8 cellular contexts compared by ENCODE assay signal in the genomic region with DNA sequence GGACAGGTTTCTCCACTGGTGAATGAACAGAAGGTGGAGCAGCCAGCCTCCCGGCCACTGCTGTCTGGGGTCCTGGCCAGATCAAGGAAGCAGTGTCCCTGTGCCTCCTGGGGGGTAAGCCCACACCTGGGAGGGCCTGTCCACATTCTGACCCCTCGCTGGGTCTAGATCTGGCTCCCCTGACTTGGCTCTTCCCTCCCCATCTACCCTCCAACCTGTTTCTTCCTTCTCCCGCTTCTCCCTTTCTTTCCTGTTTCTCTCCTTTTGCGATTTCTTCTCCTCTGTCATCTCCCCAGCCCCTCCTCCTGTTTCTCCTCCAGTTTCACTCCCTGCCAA. TPM values are rescaled to one million over a fixed set of nuclear protein-coding genes. Genes with fewer than 3 reads are reported as not detected.
A peak's percentile ranks its signal among the peaks of the same experiment; 100 is the strongest.
DNase-seq lines count a peak whose midpoint lies in the region; ATAC-seq, FAIRE-seq and TF ChIP-seq lines count a peak whose summit lies in the region.
"Had no signal": no experiment of that assay in that cellular context is flagged by ENCODE, and none has a peak within 500 bp of the region (broad histone marks: within the 10 kb centered on the region; RNA-seq: fewer than 3 reads in every experiment).

No MANE protein-coding gene starts in this region.

- no peaks in the 10 kb centered on the region for H3K9me3 ChIP-seq in K562 (replicated peaks; ENCODE audit: control insufficient read depth, insufficient read depth, low read depth, low read length)
- H3K9me3 ChIP-seq in prostate gland, result no peaks in the 10 kb centered on the region

- 58% methylated on average over 2 of the region's 4 CpGs for WGBS in K562 (ENCODE audit: insufficient coverage, low coverage, missing lambda C conversion rate)
- 22% methylated on average over 4 of the region's 4 CpGs for WGBS in prostate gland

- H3K36me3 ChIP-seq in K562 (ENCODE audit: control insufficient read depth, insufficient read depth, low read length) (no peaks in the 10 kb centered on the region), prostate gland (no peaks in the 10 kb centered on the region)
- H3K36me3 ChIP-seq: cardiac muscle cell had no signal

- FAIRE-seq in K562 (lab: Jason Lieb, UNC) (no peak), GM12892 (lab: Jason Lieb, UNC) (no peak)

- ATAC-seq in K562, result no peak

- TF ChIP-seq RAD21 in K562 (CRISPR knock-in tag; conservative IDR thresholded peaks at IDR 0.05 in 1 of 2, IDR thresholded peaks at IDR 0.05 in 1 of 2), result no peak

- intact Hi-C loops in K562 (cut with micrococcal nuclease), result no loop called here
- intact Hi-C loops in prostate gland (cut with DNase I), result no loop called here

- DNase-seq in LNCaP clone FGC (ENCODE audit: low read depth), result no peak
- DNase-seq in K562 (ENCODE audit: extremely low read depth in 1 of 4, low spot score in 3 of 4), result no peak
- DNase-seq in prostate gland (ENCODE audit: low spot score), result no peak
- DNase-seq in NCI-H1417 treated with DMSO at 0.1 percent for 48 hours (lab: John Stamatoyannopoulos, UW), result no peak
- DNase-seq in GM12892 (ENCODE audit: insufficient read length), result no peak
- DNase-seq: NCI-H1048, NCI-H748 treated with DMSO at 0.1 percent for 48 hours had no signal

- CTCF ChIA-PET in K562 (lab: Yijun Ruan, JAX; ENCODE audit: low intra/inter-chr PET ratio), result no interaction called here

- H3K4me2 ChIP-seq in K562 (ENCODE audit: insufficient read depth, low read length), result peak overlapping the region; percentile 49; the same call in 1 of the 2 replicates

- no peak for TF ChIP-seq POLR2A in K562 (conservative IDR thresholded peaks at IDR 0.05)
- TF ChIP-seq POLR2A in prostate gland (IDR thresholded peaks at IDR 0.05), result no peak
- TF ChIP-seq POLR2A in GM12892 (IDR thresholded peaks at IDR 0.05; ENCODE audit: low read depth, low read length), result no peak

- no peaks in the 10 kb centered on the region for H3K79me2 ChIP-seq in K562 (ENCODE audit: control insufficient read depth, insufficient read depth, low read length)

- peak overlapping the region in 1 of 2 experiments; percentile 85; a peak in 2 of 4 replicates for H3K9ac ChIP-seq in K562 (ENCODE audit: insufficient read depth in 1 of 2, low read depth in 2 of 2, low read length in 2 of 2)

- peaks cover 3% of the 10 kb centered on the region for H3K9me1 ChIP-seq in K562 (ENCODE audit: control insufficient read depth, insufficient read depth, low read length)

- TF ChIP-seq CTCF in LNCaP clone FGC (IDR thresholded peaks at IDR 0.05; ENCODE audit: control insufficient read depth, extremely low read depth, insufficient read depth), result no peak
- no peak for TF ChIP-seq CTCF in K562 (IDR thresholded peaks at IDR 0.05 in 2 of 3, conservative IDR thresholded peaks at IDR 0.05 in 1 of 3; ENCODE audit: insufficient read depth in 2 of 3, low read depth in 1 of 3, low read length in 3 of 3)
- no peak for TF ChIP-seq CTCF in prostate gland (IDR thresholded peaks at IDR 0.05)

- no peaks in the 10 kb centered on the region for H4K20me1 ChIP-seq in K562 (replicated peaks; ENCODE audit: control insufficient read depth, insufficient read depth, low read length)

- H3K4me1 ChIP-seq in K562 (replicated peaks in 1 of 2; ENCODE audit: control insufficient read depth in 2 of 2, insufficient read depth in 2 of 2, low read length in 2 of 2), result peaks cover 5 to 27% of the 10 kb centered on the region in 2 experiments
- H3K4me1 ChIP-seq in prostate gland (replicated peaks), result peaks cover 21% of the 10 kb centered on the region

- H2AFZ ChIP-seq in K562 (ENCODE audit: low read depth, low read length), result peak overlapping the region; percentile 67; the same call in 1 of the 2 replicates

- BruUV-seq in K562 (replicated peaks; lab: Mats Ljungman, UMichigan), result no TSS peak

- in situ Hi-C loops in K562 (cut with MboI), result loop anchor here (5.0 kb wide), 1 partner anchor 134 kb away; no protein-coding TSS in a partner anchor

- H3K27ac ChIP-seq in K562 (ENCODE audit: extremely low read depth, low read depth, low read length), result no peak overlapping the region
- peak overlapping the region; percentile 89 to 90 for H3K27ac ChIP-seq in prostate gland
- H3K27ac ChIP-seq: cardiac muscle cell had no signal

- TF ChIP-seq EP300 in K562 (IDR thresholded peaks at IDR 0.05; ENCODE audit: low read length), result no peak

- H3K4me3 ChIP-seq in LNCaP clone FGC (ENCODE audit: low read depth, low read length) (peak overlapping the region; percentile 75), K562 (no peak overlapping the region), prostate gland (peak overlapping the region; percentile 41 to 47)
- H3K4me3 ChIP-seq: cardiac muscle cell had no signal

- POLR2A ChIA-PET in K562 (lab: Yijun Ruan, JAX), result no interaction called here

- H3K27me3 ChIP-seq in K562 (ENCODE audit: control insufficient read depth in 2 of 2, insufficient read depth in 2 of 2, low read length in 2 of 2) (peaks cover 0 to 3% of the 10 kb centered on the region in 2 experiments; a peak in 2 of 5 replicates), prostate gland (replicated peaks; ENCODE audit: insufficient read depth) (no peaks in the 10 kb centered on the region)
- H3K27me3 ChIP-seq: cardiac muscle cell had no signal

RNA-seq across cellular contexts. Expression of a gene that starts 0.4 kb away (rescaled TPM):
- not detected in 2 replicates for total RNA-seq in K562 (2011; cell fraction: chromatin; rRNA removed; ENCODE audit: low replicate concordance)
- total RNA-seq in K562 (2011; cell fraction: nucleolus; rRNA removed), result not detected in 2 replicates
- total RNA-seq in K562 (2011; cell fraction: nucleoplasm; rRNA removed), result not detected in 2 replicates
- not detected in 2 replicates for total RNA-seq in K562 (2014; rRNA removed)
- not detected in 2 replicates for total RNA-seq in K562 (2014; rRNA removed; fragmentation: Illumina TruSeq; extraction: Trizol)
- not detected in 2 replicates for total RNA-seq in K562 (2015; rRNA removed; fragmentation: Illumina TruSeq; extraction: Trizol)
- not detected in 2 replicates for total RNA-seq in K562 (2021)
- not detected in 2 replicates for polyA plus RNA-seq in K562 (2011; rRNA removed)
- not detected in 2 replicates for polyA plus RNA-seq in K562 (2011; cell fraction: cytosol; rRNA removed)
- not detected in 2 replicates for polyA plus RNA-seq in K562 (2011; cell fraction: nucleus; rRNA removed)
- not detected in 2 replicates for polyA plus RNA-seq in K562 (2012)
- not detected in 2 replicates for polyA plus RNA-seq in K562 (2014; fragmentation: Illumina TruSeq; extraction: Trizol)
- polyA plus RNA-seq in K562 (2014; fragmentation: Nextera tagmentation; extraction: Ambion mirVana), result not detected
- polyA plus RNA-seq in K562 (2014; rRNA removed), result not detected in 2 replicates
- polyA minus RNA-seq in K562 (2011; rRNA and poly(A)+ RNA removed), result not detected in 2 replicates
- not detected in 2 replicates for polyA minus RNA-seq in K562 (2011; cell fraction: cytosol; rRNA and poly(A)+ RNA removed)
- not detected in 2 replicates for polyA minus RNA-seq in K562 (2011; cell fraction: nucleus; rRNA and poly(A)+ RNA removed)
- total RNA-seq in prostate gland, result 10 to 100 TPM; 51.8 to 73.2 TPM
- polyA plus RNA-seq in GM12892 (2012; ENCODE audit: missing spikeins), result not detected
- total RNA-seq: cardiac muscle cell had no signal
- polyA plus RNA-seq: cardiac muscle cell had no signal

RNA-seq across cellular contexts. Expression of a gene that starts 8.4 kb away (rescaled TPM):
- total RNA-seq in K562 (2011; cell fraction: chromatin; rRNA removed; ENCODE audit: low replicate concordance), result not detected in 2 replicates
- total RNA-seq in K562 (2011; cell fraction: nucleolus; rRNA removed), result not detected in 2 replicates
- not detected in 2 replicates for total RNA-seq in K562 (2011; cell fraction: nucleoplasm; rRNA removed)
- total RNA-seq in K562 (2014; rRNA removed), result not detected in 2 replicates
- total RNA-seq in K562 (2014; rRNA removed; fragmentation: Illumina TruSeq; extraction: Trizol), result not detected in 2 replicates
- not detected in 2 replicates for total RNA-seq in K562 (2015; rRNA removed; fragmentation: Illumina TruSeq; extraction: Trizol)
- total RNA-seq in K562 (2021), result not detected in 2 replicates
- polyA plus RNA-seq in K562 (2011; rRNA removed), result not detected in 2 replicates
- polyA plus RNA-seq in K562 (2011; cell fraction: cytosol; rRNA removed), result not detected in 2 replicates
- polyA plus RNA-seq in K562 (2011; cell fraction: nucleus; rRNA removed), result not detected in 2 replicates
- not detected in 2 replicates for polyA plus RNA-seq in K562 (2012)
- not detected in 2 replicates for polyA plus RNA-seq in K562 (2014; fragmentation: Illumina TruSeq; extraction: Trizol)
- not detected for polyA plus RNA-seq in K562 (2014; fragmentation: Nextera tagmentation; extraction: Ambion mirVana)
- polyA plus RNA-seq in K562 (2014; rRNA removed), result not detected in 2 replicates
- polyA minus RNA-seq in K562 (2011; rRNA and poly(A)+ RNA removed), result not detected in 2 replicates
- not detected in 2 replicates for polyA minus RNA-seq in K562 (2011; cell fraction: cytosol; rRNA and poly(A)+ RNA removed)
- not detected in 2 replicates for polyA minus RNA-seq in K562 (2011; cell fraction: nucleus; rRNA and poly(A)+ RNA removed)
- 1 to 10 TPM; 2.0 to 2.8 TPM for total RNA-seq in prostate gland
- polyA plus RNA-seq in GM12892 (2012; ENCODE audit: missing spikeins), result not detected
- total RNA-seq: cardiac muscle cell had no signal

RNA-seq across cellular contexts. Expression of a gene that starts 22.3 kb away (rescaled TPM):
- total RNA-seq in K562 (2011; cell fraction: chromatin; rRNA removed; ENCODE audit: low replicate concordance), result not detected in 2 replicates
- total RNA-seq in K562 (2011; cell fraction: nucleolus; rRNA removed), result not detected in 2 replicates
- not detected in 2 replicates for total RNA-seq in K562 (2011; cell fraction: nucleoplasm; rRNA removed)
- not detected in 2 replicates for total RNA-seq in K562 (2014; rRNA removed)
- not detected in 2 replicates for total RNA-seq in K562 (2014; rRNA removed; fragmentation: Illumina TruSeq; extraction: Trizol)
- total RNA-seq in K562 (2015; rRNA removed; fragmentation: Illumina TruSeq; extraction: Trizol), result not detected in 2 replicates
- total RNA-seq in K562 (2021), result not detected in 2 replicates
- polyA plus RNA-seq in K562 (2011; rRNA removed), result not detected in 2 replicates
- not detected in 2 replicates for polyA plus RNA-seq in K562 (2011; cell fraction: cytosol; rRNA removed)
- polyA plus RNA-seq in K562 (2011; cell fraction: nucleus; rRNA removed), result not detected in 2 replicates
- not detected in 2 replicates for polyA plus RNA-seq in K562 (2012)
- polyA plus RNA-seq in K562 (2014; fragmentation: Illumina TruSeq; extraction: Trizol), result not detected in 2 replicates
- not detected for polyA plus RNA-seq in K562 (2014; fragmentation: Nextera tagmentation; extraction: Ambion mirVana)
- not detected in 2 replicates for polyA plus RNA-seq in K562 (2014; rRNA removed)
- not detected in 2 replicates for polyA minus RNA-seq in K562 (2011; rRNA and poly(A)+ RNA removed)
- not detected in 2 replicates for polyA minus RNA-seq in K562 (2011; cell fraction: cytosol; rRNA and poly(A)+ RNA removed)
- polyA minus RNA-seq in K562 (2011; cell fraction: nucleus; rRNA and poly(A)+ RNA removed), result not detected in 2 replicates
- not detected for total RNA-seq in prostate gland
- not detected for polyA plus RNA-seq in GM12892 (2012; ENCODE audit: missing spikeins)
- total RNA-seq: cardiac muscle cell had no signal
- polyA plus RNA-seq: cardiac muscle cell had no signal

RNA-seq across cellular contexts. Expression of a gene that starts 26.0 kb away (rescaled TPM):
- total RNA-seq in K562 (2011; cell fraction: chromatin; rRNA removed; ENCODE audit: low replicate concordance), result not detected in 2 replicates
- not detected in 2 replicates for total RNA-seq in K562 (2011; cell fraction: nucleolus; rRNA removed)
- not detected in 2 replicates for total RNA-seq in K562 (2011; cell fraction: nucleoplasm; rRNA removed)
- not detected in 2 replicates for total RNA-seq in K562 (2014; rRNA removed)
- total RNA-seq in K562 (2014; rRNA removed; fragmentation: Illumina TruSeq; extraction: Trizol), result not detected in 2 replicates
- not detected in 2 replicates for total RNA-seq in K562 (2015; rRNA removed; fragmentation: Illumina TruSeq; extraction: Trizol)
- not detected in 2 replicates for total RNA-seq in K562 (2021)
- not detected in 2 replicates for polyA plus RNA-seq in K562 (2011; rRNA removed)
- not detected in 2 replicates for polyA plus RNA-seq in K562 (2011; cell fraction: cytosol; rRNA removed)
- polyA plus RNA-seq in K562 (2011; cell fraction: nucleus; rRNA removed), result not detected in 2 replicates
- polyA plus RNA-seq in K562 (2012), result not detected in 2 replicates
- not detected in 2 replicates for polyA plus RNA-seq in K562 (2014; fragmentation: Illumina TruSeq; extraction: Trizol)
- not detected for polyA plus RNA-seq in K562 (2014; fragmentation: Nextera tagmentation; extraction: Ambion mirVana)
- polyA plus RNA-seq in K562 (2014; rRNA removed), result not detected in 2 replicates
- polyA minus RNA-seq in K562 (2011; rRNA and poly(A)+ RNA removed), result not detected in 2 replicates
- not detected in 2 replicates for polyA minus RNA-seq in K562 (2011; cell fraction: cytosol; rRNA and poly(A)+ RNA removed)
- not detected in 2 replicates for polyA minus RNA-seq in K562 (2011; cell fraction: nucleus; rRNA and poly(A)+ RNA removed)
- total RNA-seq in prostate gland, result 1 to 10 TPM in 1 of 2 donors, under 1 TPM in 1; 0.59 to 2.3 TPM
- polyA plus RNA-seq in GM12892 (2012; ENCODE audit: missing spikeins), result not detected
- total RNA-seq: cardiac muscle cell had no signal
- polyA plus RNA-seq: cardiac muscle cell had no signal

RNA-seq across cellular contexts. Expression of a gene that starts 40.9 kb away (rescaled TPM):
- 21.0 and 31.5 TPM in 2 replicates for total RNA-seq in K562 (2011; cell fraction: chromatin; rRNA removed; ENCODE audit: low replicate concordance)
- 9.5 and 11.7 TPM in 2 replicates for total RNA-seq in K562 (2011; cell fraction: nucleolus; rRNA removed)
- 16.6 and 17.5 TPM in 2 replicates for total RNA-seq in K562 (2011; cell fraction: nucleoplasm; rRNA removed)
- total RNA-seq in K562 (2014; rRNA removed) (7.1 and 7.2 TPM in 2 replicates), K562 (2014; rRNA removed; fragmentation: Illumina TruSeq; extraction: Trizol) (8.4 and 9.6 TPM in 2 replicates), K562 (2015; rRNA removed; fragmentation: Illumina TruSeq; extraction: Trizol) (3.4 and 4.3 TPM in 2 replicates), K562 (2021) (11.4 and 11.5 TPM in 2 replicates), prostate gland (10 to 100 TPM; 21.1 to 25.0 TPM)
- polyA plus RNA-seq in K562 (2011; rRNA removed) (17.0 and 21.3 TPM in 2 replicates), K562 (2014; fragmentation: Illumina TruSeq; extraction: Trizol) (10.8 and 11.4 TPM in 2 replicates), K562 (2014; fragmentation: Nextera tagmentation; extraction: Ambion mirVana) (1 to 10 TPM; 5.3 to 6.9 TPM), K562 (2014; rRNA removed) (8.9 and 10.3 TPM in 2 replicates)
- polyA plus RNA-seq in K562 (2011; cell fraction: cytosol; rRNA removed), result 8.6 and 14.0 TPM in 2 replicates
- 14.9 and 15.1 TPM in 2 replicates for polyA plus RNA-seq in K562 (2011; cell fraction: nucleus; rRNA removed)
- 9.0 and 10.0 TPM in 2 replicates for polyA plus RNA-seq in K562 (2012)
- 14.0 and 16.3 TPM in 2 replicates for polyA minus RNA-seq in K562 (2011; rRNA and poly(A)+ RNA removed)
- polyA minus RNA-seq in K562 (2011; cell fraction: cytosol; rRNA and poly(A)+ RNA removed), result 5.1 and 5.3 TPM in 2 replicates
- polyA minus RNA-seq in K562 (2011; cell fraction: nucleus; rRNA and poly(A)+ RNA removed), result 4.6 and 6.3 TPM in 2 replicates
- 6.4 TPM for polyA plus RNA-seq in GM12892 (2012; ENCODE audit: missing spikeins)

Comparison
In these comparisons a context has a peak if more than half of its experiments do, and no peak if none do; other contexts are left out.
1. RNA of a gene that starts 0.4 kb away (total RNA-seq): 51.8 to 73.2 TPM in prostate gland; not detected in K562; every median in the first group is over 10 times any median in the second.